Comparison of ENCODE assay signal across 24 cellular contexts in the genomic region with DNA sequence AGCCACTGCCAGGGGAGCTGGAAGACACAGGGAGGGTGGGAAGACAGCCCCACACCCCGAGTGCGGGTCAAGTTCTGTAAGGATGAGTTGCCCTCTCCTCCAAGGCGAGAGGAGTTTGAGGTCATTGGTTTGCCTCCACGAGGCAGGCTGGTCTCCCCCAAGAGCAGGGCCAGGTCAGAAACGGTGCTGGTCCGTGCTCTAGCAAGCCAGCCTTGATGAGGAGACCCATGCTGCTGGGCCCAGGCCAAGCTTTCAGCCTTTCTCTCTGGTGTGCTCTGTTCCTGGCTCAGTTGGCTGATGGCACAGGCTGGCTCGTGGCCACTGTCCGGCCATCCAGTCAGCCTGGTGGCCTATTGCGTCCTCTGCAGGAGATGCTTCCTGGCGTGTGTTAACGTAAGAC. TPM values are rescaled to one million over a fixed set of nuclear protein-coding genes. Genes with fewer than 3 reads are reported as not detected.
"Had no signal": no experiment of that assay in that cellular context is flagged by ENCODE, and none has a peak within 500 bp of the region (broad histone marks: within the 10 kb centered on the region; RNA-seq: fewer than 3 reads in every experiment).

No MANE protein-coding gene starts in this region.

- H3K4me3 Mint-ChIP-seq: activated naive CD4-positive, alpha-beta T cell treated with anti-CD3 and anti-CD28 coated beads, Interleukin-2, amount 10 ng/mL, durations not matched to agents 7 days and 5 days; activated T-cell treated with anti-CD3 and anti-CD28 coated beads, Interleukin-2, amount 50 U/mL, for 4 hours; mesothelial cell of epicardium; neural progenitor cell; stimulated activated naive CD8-positive, alpha-beta T cell treated with anti-CD3 and anti-CD28 coated beads, Interleukin-15, amount 100 ng/mL, for 72 hours; T-helper 1 cell treated with Interleukin-12 subunit alpha and Interleukin-12 subunit beta and Interleukin-4 antibody, amounts not matched to agents 30 μg/mL and 1 μg/mL, for 36 hours; WTC11 had no signal

- H3K9me3 Mint-ChIP-seq: activated naive CD4-positive, alpha-beta T cell treated with anti-CD3 and anti-CD28 coated beads, Interleukin-2, amount 10 ng/mL, durations not matched to agents 7 days and 5 days; activated T-cell treated with anti-CD3 and anti-CD28 coated beads, Interleukin-2, amount 50 U/mL, for 4 hours; mesothelial cell of epicardium; naive thymus-derived CD8-positive, alpha-beta T cell; neural progenitor cell; stimulated activated naive CD8-positive, alpha-beta T cell treated with anti-CD3 and anti-CD28 coated beads, Interleukin-15, amount 100 ng/mL, for 72 hours; T-helper 1 cell treated with Interleukin-12 subunit alpha and Interleukin-12 subunit beta and Interleukin-4 antibody, amounts not matched to agents 30 μg/mL and 1 μg/mL, for 36 hours; WTC11 had no signal

- H3K27me3 ChIP-seq: neural progenitor cell, transverse colon, uterus had no signal

- H3K4me3 ChIP-seq: heart right ventricle, left lung, neural progenitor cell, pancreas, transverse colon, uterus had no signal

- H3K27ac ChIP-seq: heart right ventricle, left lung, neural progenitor cell, pancreas, transverse colon, uterus had no signal

- DNase-seq: activated CD8-positive, alpha-beta memory T cell treated with anti-CD3 and anti-CD28 coated beads, Interleukin-2, amount 50 U/mL, for 4 hours; activated naive CD4-positive, alpha-beta T cell treated with anti-CD3 and anti-CD28 coated beads, Interleukin-2, amount 10 ng/mL, durations not matched to agents 7 days and 5 days; activated T-cell treated with anti-CD3 and anti-CD28 coated beads, Interleukin-2, amount 50 U/mL, for 4 hours; amygdala; cerebellar nuclear complex; effector CD4-positive, alpha-beta T cell; foreskin fibroblast; heart right ventricle; left lung; naive thymus-derived CD8-positive, alpha-beta T cell; pancreas; stimulated activated CD4-positive, alpha-beta T cell treated with anti-CD3 and anti-CD28 coated beads, Interleukin-1b, Interleukin-23, amount 100 ng/mL, for 48 hours; stimulated activated naive CD8-positive, alpha-beta T cell treated with anti-CD3 and anti-CD28 coated beads, Interleukin-15, amount 100 ng/mL, for 72 hours; T1000; transverse colon; uterus had no signal

- H3K9me3 ChIP-seq: heart right ventricle, left lung, pancreas, transverse colon, uterus had no signal

- H3K27me3 Mint-ChIP-seq: stimulated activated naive CD8-positive, alpha-beta T cell treated with anti-CD3 and anti-CD28 coated beads, Interleukin-15, amount 100 ng/mL, for 72 hours had no signal

- H3K4me2 ChIP-seq: neural progenitor cell had no signal

- H3K4me1 Mint-ChIP-seq: mesothelial cell of epicardium, neural progenitor cell, WTC11 had no signal

- H3K4me1 ChIP-seq: left lung, neural progenitor cell, pancreas, transverse colon, uterus had no signal

- H2AFZ ChIP-seq: neural progenitor cell had no signal

- H3K36me3 Mint-ChIP-seq: activated naive CD4-positive, alpha-beta T cell treated with anti-CD3 and anti-CD28 coated beads, Interleukin-2, amount 10 ng/mL, durations not matched to agents 7 days and 5 days; mesothelial cell of epicardium; naive thymus-derived CD8-positive, alpha-beta T cell; neural progenitor cell had no signal

- H3K9ac ChIP-seq: neural progenitor cell had no signal

- ATAC-seq: heart right ventricle, left lung, pancreas, right cardiac atrium, WTC11 had no signal

- FAIRE-seq: endometrium, pancreas had no signal

- H3K36me3 ChIP-seq: heart right ventricle, left lung, neural progenitor cell, pancreas, transverse colon, uterus had no signal

- H3K27ac Mint-ChIP-seq: activated naive CD4-positive, alpha-beta T cell treated with anti-CD3 and anti-CD28 coated beads, Interleukin-2, amount 10 ng/mL, durations not matched to agents 7 days and 5 days; mesothelial cell of epicardium; neural progenitor cell; stimulated activated naive CD8-positive, alpha-beta T cell treated with anti-CD3 and anti-CD28 coated beads, Interleukin-15, amount 100 ng/mL, for 72 hours; WTC11 had no signal

RNA-seq across cellular contexts. Expression of gene PCBP3, which starts 12.0 kb away (rescaled TPM):
- total RNA-seq: epithelial cell of proximal tubule, lung microvascular endothelial cell had no signal
